Comparison of ENCODE assay signal across 25 cellular contexts in the genomic region with DNA sequence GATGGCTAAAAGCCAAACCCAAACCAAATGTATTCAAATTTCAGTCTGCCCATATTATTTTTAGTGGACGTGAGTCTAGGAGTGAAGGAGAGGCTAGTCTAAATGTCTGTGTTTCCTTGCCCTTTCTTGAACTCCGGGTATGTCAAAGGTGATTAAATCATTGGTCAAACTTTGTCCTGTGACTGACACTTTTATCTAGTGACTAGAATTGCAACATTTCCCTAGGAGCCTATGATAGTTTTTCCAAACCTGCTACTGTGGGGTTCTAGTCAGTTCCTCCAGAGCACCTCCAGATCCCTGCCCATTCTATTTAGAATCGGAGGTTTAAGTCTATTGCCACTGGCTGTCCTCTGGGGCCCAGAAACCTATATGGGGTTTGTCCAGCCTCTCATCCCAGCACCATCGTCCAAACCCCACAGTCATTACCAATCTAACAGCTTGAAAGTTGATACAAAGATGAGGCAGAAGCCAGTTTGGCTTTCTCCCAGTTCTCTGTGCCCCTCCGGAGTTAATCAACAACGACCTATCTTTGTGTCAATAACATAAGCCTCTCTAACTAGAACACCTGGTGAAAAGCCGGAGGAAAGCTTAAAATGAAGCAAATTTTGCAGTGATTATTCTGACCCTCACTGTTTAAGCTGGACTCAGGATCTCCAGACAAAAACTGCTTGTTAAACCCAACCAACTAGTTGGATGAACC.
DNase-seq lines count a peak whose midpoint lies in the region; ATAC-seq, FAIRE-seq and TF ChIP-seq lines count a peak whose summit lies in the region.
"Had no signal": no experiment of that assay in that cellular context is flagged by ENCODE, and none has a peak within 500 bp of the region (broad histone marks: within the 10 kb centered on the region; RNA-seq: fewer than 3 reads in every experiment).

No MANE protein-coding gene starts in this region.

- POLR2A ChIA-PET in CD4-positive, alpha-beta T cell (lab: Charles Lee): interaction anchor here (0.7 to 3.6 kb wide), 3 partner anchors 9 to 124 kb away, joined by 3 to 52 read pairs (median 3); no protein-coding TSS in a partner anchor

- H3K27ac ChIP-seq in CD4-positive, alpha-beta T cell (ENCODE audit: low read depth, low read length): no peak overlapping the region
- H3K27ac ChIP-seq in endodermal cell (ENCODE audit: low read depth, low read length): no peak overlapping the region
- H3K27ac ChIP-seq in neural progenitor cell: no peak overlapping the region
- no peak overlapping the region for H3K27ac ChIP-seq in heart left ventricle
- H3K27ac ChIP-seq: C4-2B, foreskin keratinocyte, WERI-Rb-1 had no signal

- H3K4me3 ChIP-seq in endodermal cell (ENCODE audit: low read length) (no peak overlapping the region), neural progenitor cell (no peak overlapping the region), heart left ventricle (no peak overlapping the region)

- ATAC-seq in CD4-positive, alpha-beta T cell (ENCODE audit: poor library complexity): no peak
- no peak for ATAC-seq in heart left ventricle
- ATAC-seq: activated T-helper 17 cell treated with anti-CD3 and anti-CD28 coated beads, Interleukin-2, amount 50 U/mL, for 72 hours; foreskin keratinocyte had no signal

- H3K27ac Mint-ChIP-seq in CD4-positive, alpha-beta T cell: peak overlapping the region; percentile 94
- peak overlapping the region; percentile 53 for H3K27ac Mint-ChIP-seq in endodermal cell
- peak overlapping the region; percentile 21 for H3K27ac Mint-ChIP-seq in neural progenitor cell
- H3K27ac Mint-ChIP-seq: T-helper 1 cell treated with Interleukin-12 subunit alpha and Interleukin-12 subunit beta and Interleukin-4 antibody, amounts not matched to agents 30 μg/mL and 1 μg/mL, for 36 hours had no signal

- H4K20me1 ChIP-seq in neural progenitor cell (ENCODE audit: low read depth): no peaks in the 10 kb centered on the region

- H3K4me1 Mint-ChIP-seq in CD4-positive, alpha-beta T cell (ENCODE audit: low read depth): peaks cover 72% of the 10 kb centered on the region
- H3K4me1 Mint-ChIP-seq in endodermal cell (peaks cover 41% of the 10 kb centered on the region), neural progenitor cell (peaks cover 36% of the 10 kb centered on the region)

- H3K36me3 ChIP-seq in endodermal cell (ENCODE audit: control insufficient read depth, insufficient read depth, low read length) (no peaks in the 10 kb centered on the region), neural progenitor cell (no peaks in the 10 kb centered on the region), heart left ventricle (no peaks in the 10 kb centered on the region)
- H3K36me3 ChIP-seq: WERI-Rb-1 had no signal

- no peaks in the 10 kb centered on the region for H3K9me3 Mint-ChIP-seq in CD4-positive, alpha-beta T cell
- no peaks in the 10 kb centered on the region for H3K9me3 Mint-ChIP-seq in endodermal cell
- no peaks in the 10 kb centered on the region for H3K9me3 Mint-ChIP-seq in neural progenitor cell
- H3K9me3 Mint-ChIP-seq: activated T-helper 17 cell treated with anti-CD3 and anti-CD28 coated beads, Interleukin-2, amount 50 U/mL, for 72 hours; brain had no signal

- no peaks in the 10 kb centered on the region for H3K27me3 ChIP-seq in CD4-positive, alpha-beta T cell (ENCODE audit: control insufficient read depth, insufficient read depth, low read length)
- no peaks in the 10 kb centered on the region for H3K27me3 ChIP-seq in endodermal cell (ENCODE audit: control insufficient read depth, insufficient read depth, low read length, poor library complexity, severe bottlenecking)
- no peaks in the 10 kb centered on the region for H3K27me3 ChIP-seq in neural progenitor cell
- no peaks in the 10 kb centered on the region for H3K27me3 ChIP-seq in heart left ventricle
- H3K27me3 ChIP-seq: foreskin keratinocyte had no signal

- peaks cover 6% of the 10 kb centered on the region for H3F3A ChIP-seq in neural progenitor cell (ENCODE audit: low read depth)

- no peak overlapping the region for H2AFZ ChIP-seq in neural progenitor cell (replicated peaks)

- no peaks in the 10 kb centered on the region for H3K36me3 Mint-ChIP-seq in CD4-positive, alpha-beta T cell (ENCODE audit: low read depth)
- H3K36me3 Mint-ChIP-seq in endodermal cell (ENCODE audit: low read depth) (no peaks in the 10 kb centered on the region), neural progenitor cell (peaks cover 15% of the 10 kb centered on the region)
- H3K36me3 Mint-ChIP-seq: brain had no signal

- no peaks in the 10 kb centered on the region for H3K9me3 ChIP-seq in CD4-positive, alpha-beta T cell (ENCODE audit: control insufficient read depth, low read length)
- H3K9me3 ChIP-seq in endodermal cell (ENCODE audit: control insufficient read depth, low read length): no peaks in the 10 kb centered on the region
- H3K9me3 ChIP-seq in neural progenitor cell (ENCODE audit: low read depth): no peaks in the 10 kb centered on the region
- no peaks in the 10 kb centered on the region for H3K9me3 ChIP-seq in heart left ventricle

- no peak for TF ChIP-seq CTCF in CD4-positive, alpha-beta T cell (IDR thresholded peaks at IDR 0.05)
- TF ChIP-seq CTCF in endodermal cell (conservative IDR thresholded peaks at IDR 0.05): no peak
- TF ChIP-seq CTCF in neural progenitor cell (IDR thresholded peaks at IDR 0.05): no peak
- TF ChIP-seq CTCF in heart left ventricle (IDR thresholded peaks at IDR 0.05): no peak

- no peak for DNase-seq in CD4-positive, alpha-beta T cell
- DNase-seq in HTR-8/SVneo (ENCODE audit: insufficient read length, low spot score) (no peak), endodermal cell (no peak), neural progenitor cell (ENCODE audit: low spot score) (no peak), germinal center (ENCODE audit: low spot score) (no peak), AG08395 (ENCODE audit: low spot score) (no peak), heart left ventricle (no peak), GOT3 (lab: John Stamatoyannopoulos, UW) (no peak)
- DNase-seq: activated CD8-positive, alpha-beta memory T cell treated with anti-CD3 and anti-CD28 coated beads, Interleukin-2, amount 50 U/mL, for 4 hours; effector CD4-positive, alpha-beta T cell; foreskin keratinocyte; hippocampal formation; kidney; mammary epithelial cell; NCI-H1105; NCI-H2029 treated with DMSO at 0.1 percent for 48 hours; NCI-H510A treated with DMSO at 0.1 percent for 48 hours; right cardiac atrium; stimulated activated CD8-positive, alpha-beta memory T cell treated with anti-CD3 and anti-CD28 coated beads, Interleukin-4, amount 100 ng/mL, for 48 hours; WERI-Rb-1 had no signal

- H3K9ac ChIP-seq in endodermal cell (ENCODE audit: extremely low read depth, low read length, poor library complexity, severe bottlenecking): no peak overlapping the region
- H3K9ac ChIP-seq in neural progenitor cell: no peak overlapping the region

- no peaks in the 10 kb centered on the region for H3K79me2 ChIP-seq in neural progenitor cell (ENCODE audit: low read depth)

- H3K4me1 ChIP-seq in endodermal cell (ENCODE audit: control insufficient read depth, insufficient read depth, low read length) (peaks cover 8% of the 10 kb centered on the region), neural progenitor cell (peaks cover 20% of the 10 kb centered on the region), heart left ventricle (peaks cover 0 to 24% (median 4%) of the 10 kb centered on the region in 12 donors)

- TF ChIP-seq POLR2A in heart left ventricle (IDR thresholded peaks at IDR 0.05): no peak

- no peak overlapping the region for H3K4me2 ChIP-seq in neural progenitor cell

- no peaks in the 10 kb centered on the region for H3K27me3 Mint-ChIP-seq in CD4-positive, alpha-beta T cell
- H3K27me3 Mint-ChIP-seq in endodermal cell (ENCODE audit: insufficient read depth): peaks cover 10% of the 10 kb centered on the region
- no peaks in the 10 kb centered on the region for H3K27me3 Mint-ChIP-seq in neural progenitor cell (ENCODE audit: insufficient read depth, low read depth)
- H3K27me3 Mint-ChIP-seq: activated T-helper 17 cell treated with anti-CD3 and anti-CD28 coated beads, Interleukin-2, amount 50 U/mL, for 72 hours; brain had no signal

- no peak overlapping the region for H3K4me3 Mint-ChIP-seq in CD4-positive, alpha-beta T cell
- H3K4me3 Mint-ChIP-seq in endodermal cell (no peak overlapping the region), neural progenitor cell (no peak overlapping the region)
- H3K4me3 Mint-ChIP-seq: activated T-helper 17 cell treated with anti-CD3 and anti-CD28 coated beads, Interleukin-2, amount 50 U/mL, for 72 hours; brain; T-helper 1 cell treated with Interleukin-12 subunit alpha and Interleukin-12 subunit beta and Interleukin-4 antibody, amounts not matched to agents 30 μg/mL and 1 μg/mL, for 36 hours had no signal

- CTCF ChIA-PET in CD4-positive, alpha-beta T cell (lab: Charles Lee): no interaction called here

- peak; percentile 85 for FAIRE-seq in HTR-8/SVneo (lab: Jason Lieb, UNC)
- FAIRE-seq: GM12892, kidney had no signal

- intact Hi-C loops in CD4-positive, alpha-beta T cell (cut with DNase I, micrococcal nuclease): no loop called here
- intact Hi-C loops in heart left ventricle (cut with DNase I): loop anchor here in 1 of 10 donors (10.0 kb wide), 1 partner anchor 231 kb away; no protein-coding TSS in a partner anchor

- 76 to 92% methylated on average over 6 to 7 of the region's 7 CpGs for WGBS in endodermal cell (ENCODE audit: insufficient coverage in 1 of 2, insufficient read length in 1 of 2), 2 experiments
- 88 to 94% (median 93%) methylated on average over 7 of the region's 7 CpGs for WGBS in heart left ventricle, 4 donors

Comparison
In these comparisons a context has a peak if more than half of its experiments do, and no peak if none do; other contexts are left out.
1. H3K27ac Mint-ChIP-seq: peak in every context shown above with its lines; median percentile 94 in CD4-positive, alpha-beta T cell; 53 in endodermal cell; 21 in neural progenitor cell.